ENCODE assay signal across 14 cellular contexts in genomic region chr2:175844169-175844568, GRCh38.
DNase-seq lines count a peak whose midpoint lies in the region; FAIRE-seq and TF ChIP-seq lines count a peak whose summit lies in the region.
"Had no signal": no experiment of that assay in that cellular context is flagged by ENCODE, and none has a peak within 500 bp of the region (broad histone marks: within the 10 kb centered on the region; RNA-seq: fewer than 3 reads in every experiment).

No MANE protein-coding gene starts in this region.

- no peaks in the 10 kb centered on the region for H3K36me3 ChIP-seq in Peyer's patch
- H3K36me3 ChIP-seq: gastroesophageal sphincter, thoracic aorta had no signal

- no peak overlapping the region for H3K4me3 ChIP-seq in Peyer's patch
- H3K4me3 ChIP-seq: gastroesophageal sphincter, thoracic aorta had no signal

- FAIRE-seq in urothelium cell line (lab: Jason Lieb, UNC) = no peak

- no peak for TF ChIP-seq POLR2A in Peyer's patch (IDR thresholded peaks at IDR 0.05)

- H3K27me3 ChIP-seq in Peyer's patch = no peaks in the 10 kb centered on the region
- H3K27me3 ChIP-seq: gastroesophageal sphincter had no signal

- no peak for TF ChIP-seq CTCF in Peyer's patch (IDR thresholded peaks at IDR 0.05)

- no peaks in the 10 kb centered on the region for H3K4me1 ChIP-seq in Peyer's patch
- H3K4me1 ChIP-seq: gastroesophageal sphincter had no signal

- H3K27ac ChIP-seq in Peyer's patch = no peak overlapping the region
- H3K27ac ChIP-seq: gastroesophageal sphincter, thoracic aorta had no signal

- DNase-seq in HPDE6-E6E7 (ENCODE audit: extremely low spot score) (peak; percentile 58), SW480 (ENCODE audit: low spot score) (peak; percentile 47), fibroblast of the conjunctiva (ENCODE audit: low read depth) (peak; percentile 47), urothelium cell line (ENCODE audit: low spot score) (peak; percentile 54), Peyer's patch (no peak), NCI-H1436 (lab: John Stamatoyannopoulos, UW) (no peak)
- no peak for DNase-seq in stimulated activated CD4-positive, alpha-beta T cell treated with anti-CD3 and anti-CD28 coated beads, Interleukin-15, amount 100 ng/mL, for 24 hours
- DNase-seq: activated CD8-positive, alpha-beta memory T cell treated with anti-CD3 and anti-CD28 coated beads, Interleukin-2, amount 10 ng/mL, durations not matched to agents 7 days and 5 days; MV-4-11; NCI-H510A treated with DMSO at 0.1 percent for 48 hours; nephron progenitor cell; RPMI8226 had no signal

- no peaks in the 10 kb centered on the region for H3K9me3 ChIP-seq in Peyer's patch
- H3K9me3 ChIP-seq: gastroesophageal sphincter, thoracic aorta had no signal

Comparison
In these comparisons a context has a peak if more than half of its experiments do, and no peak if none do; other contexts are left out.
1. DNase-seq: peak in HPDE6-E6E7 (single experiment), SW480 (single experiment), fibroblast of the conjunctiva (single experiment) and urothelium cell line (single experiment); none in Peyer's patch (0 of 3), stimulated activated CD4-positive, alpha-beta T cell treated with anti-CD3 and anti-CD28 coated beads, Interleukin-15, amount 100 ng/mL, for 24 hours (single experiment) and NCI-H1436 (single experiment).